27 cellular contexts compared by ENCODE assay signal in the genomic region with DNA sequence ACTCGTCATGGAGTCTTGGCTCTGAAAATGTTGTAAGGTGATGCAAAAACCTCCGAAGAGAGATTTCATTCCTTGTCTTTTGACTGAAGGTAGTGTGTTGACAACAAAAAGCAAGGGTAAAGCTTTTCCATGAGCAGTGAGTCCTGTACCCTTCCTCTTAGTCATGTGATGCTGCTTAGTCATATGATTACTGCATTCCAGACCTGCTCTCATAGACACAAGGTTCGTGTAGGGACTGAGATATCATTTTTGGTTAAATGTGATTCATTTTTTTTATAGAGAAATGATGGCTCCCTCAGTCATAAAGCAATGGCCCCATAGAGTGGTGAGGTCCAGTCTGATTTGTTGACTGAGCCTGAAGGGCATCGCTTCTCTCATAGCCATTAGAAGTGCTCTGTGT. TPM values are rescaled to one million over a fixed set of nuclear protein-coding genes. Genes with fewer than 3 reads are reported as not detected.
"Had no signal": no experiment of that assay in that cellular context is flagged by ENCODE, and none has a peak within 500 bp of the region (broad histone marks: within the 10 kb centered on the region; RNA-seq: fewer than 3 reads in every experiment).

No MANE protein-coding gene starts in this region.

- DNase-seq: activated B cell treated with CpG ODN at 0.5 μM for 24 hours; activated CD4-positive, alpha-beta T cell treated with anti-CD3 and anti-CD28 coated beads for 1 hour; activated CD4-positive, alpha-beta T cell treated with anti-CD3 and anti-CD28 coated beads, Interleukin-2, amount 10 ng/mL, durations not matched to agents 24 days and 14 days; activated CD4-positive, alpha-beta T cell treated with anti-CD3 and anti-CD28 coated beads, Interleukin-2, amount 50 U/mL, for 48 hours; activated CD8-positive, alpha-beta memory T cell treated with anti-CD3 and anti-CD28 coated beads, Interleukin-2, amount 10 ng/mL, durations not matched to agents 7 days and 5 days; activated effector memory CD4-positive, alpha-beta T cell treated with anti-CD3 and anti-CD28 coated beads, Interleukin-2, amount 50 U/mL, for 16 hours; activated naive CD4-positive, alpha-beta T cell treated with Interleukin-2 at 50 U/mL for 16 hours; activated naive CD8-positive, alpha-beta T cell treated with anti-CD3 and anti-CD28 coated beads, Interleukin-2, amount 50 U/mL, for 24 hours; activated T-cell treated with anti-CD3 and anti-CD28 coated beads, Interleukin-2, amount 50 U/mL, for 4 hours; brain microvascular endothelial cell; cerebellar nuclear complex; NCI-H1048; NCI-H146; NCI-H1930; NCI-H2107; NCI-H2171 treated with DMSO at 0.1 percent for 48 hours; NCI-H345; NCI-H510A; NCI-H526 treated with DMSO at 0.1 percent for 48 hours; NCI-H82; OCI-M1; SIG-M5; T-helper 17 cell; T-helper 9 cell had no signal

- H3K36me3 ChIP-seq: brain microvascular endothelial cell had no signal

- ATAC-seq: activated CD8-positive, alpha-beta memory T cell treated with anti-CD3 and anti-CD28 coated beads, Interleukin-2, amount 10 ng/mL, durations not matched to agents 7 days and 5 days; activated naive CD4-positive, alpha-beta T cell treated with anti-CD3 and anti-CD28 coated beads, Interleukin-2, amount 50 U/mL, for 72 hours; activated naive CD8-positive, alpha-beta T cell treated with anti-CD3 and anti-CD28 coated beads, Interleukin-2, amount 50 U/mL, for 24 hours; activated T-cell treated with anti-CD3 and anti-CD28 coated beads, Interleukin-2, amount 50 U/mL, for 4 hours; T-helper 17 cell had no signal

- H3K27ac ChIP-seq: brain microvascular endothelial cell had no signal

RNA-seq across cellular contexts. Expression of gene KCNJ6, which starts 9.2 kb away (rescaled TPM):
- total RNA-seq: activated B cell treated with CpG ODN at 0.5 μM for 24 hours; activated CD4-positive, alpha-beta T cell treated with anti-CD3 and anti-CD28 coated beads, Interleukin-2, amount 10 ng/mL, durations not matched to agents 24 days and 14 days; activated CD8-positive, alpha-beta memory T cell treated with anti-CD3 and anti-CD28 coated beads, Interleukin-2, amount 10 ng/mL, durations not matched to agents 7 days and 5 days; activated naive CD4-positive, alpha-beta T cell treated with anti-CD3 and anti-CD28 coated beads, Interleukin-2, amount 50 U/mL, for 72 hours; activated T-cell treated with anti-CD3 and anti-CD28 coated beads, Interleukin-2, amount 50 U/mL, for 4 hours; cardiac septum; RPMI7951; T-helper 17 cell had no signal
